ENCODE assay signal across 13 cellular contexts in the genomic region with DNA sequence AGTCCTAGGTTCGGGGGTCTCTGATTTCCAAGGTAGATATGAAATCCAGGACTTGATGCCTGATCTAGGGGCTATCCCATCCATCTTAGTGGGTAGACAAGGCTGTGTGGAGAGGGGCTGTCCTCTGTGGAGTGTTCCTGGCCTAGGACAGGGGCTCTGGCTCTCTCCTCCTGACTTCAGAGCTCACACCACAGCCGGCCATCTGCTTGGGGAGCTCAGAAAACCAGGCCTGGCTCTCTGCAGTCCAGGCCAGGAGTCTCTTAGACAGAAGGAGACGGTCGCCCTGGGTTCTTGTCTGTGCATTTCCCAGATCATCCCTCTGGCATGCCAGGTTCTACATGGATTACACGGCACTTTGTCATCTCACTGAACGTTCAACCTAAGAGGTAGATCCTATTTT. TPM values are rescaled to one million over a fixed set of nuclear protein-coding genes. Genes with fewer than 3 reads are reported as not detected.
A peak's percentile ranks its signal among the peaks of the same experiment; 100 is the strongest.
DNase-seq lines count a peak whose midpoint lies in the region; ATAC-seq and TF ChIP-seq lines count a peak whose summit lies in the region.
"Had no signal": no experiment of that assay in that cellular context is flagged by ENCODE, and none has a peak within 500 bp of the region (broad histone marks: within the 10 kb centered on the region; RNA-seq: fewer than 3 reads in every experiment).

No MANE protein-coding gene starts in this region.

- no peak overlapping the region for H3K27ac ChIP-seq in right atrium auricular region
- H3K27ac ChIP-seq in uterus: peak overlapping the region; percentile 51 to 52
- H3K27ac ChIP-seq: body of pancreas, esophagus muscularis mucosa had no signal

- H3K27me3 ChIP-seq in right atrium auricular region: no peaks in the 10 kb centered on the region
- H3K27me3 ChIP-seq in uterus: no peaks in the 10 kb centered on the region
- H3K27me3 ChIP-seq: body of pancreas, esophagus muscularis mucosa had no signal

- H3K9me3 ChIP-seq in right atrium auricular region (no peaks in the 10 kb centered on the region), uterus (no peaks in the 10 kb centered on the region)
- H3K9me3 ChIP-seq: body of pancreas, esophagus muscularis mucosa had no signal

- H3K4me3 Mint-ChIP-seq in activated CD8-positive, alpha-beta memory T cell treated with anti-CD3 and anti-CD28 coated beads, Interleukin-2, amount 10 ng/mL, durations not matched to agents 7 days and 5 days: no peak overlapping the region
- H3K4me3 Mint-ChIP-seq: activated naive CD8-positive, alpha-beta T cell; activated T-helper 1 cell treated with anti-CD3 and anti-CD28 coated beads, Interleukin-12 subunit alpha, Interleukin-12 subunit beta, Interleukin-2, Interleukin-4 antibody, amounts not matched to agents 30 ng/mL and 10 ng/mL and 1 ng/mL, durations not matched to agents 14 hours and 24 hours and 36 hours; CD14-positive monocyte had no signal

- no peaks in the 10 kb centered on the region for H3K4me1 Mint-ChIP-seq in activated CD8-positive, alpha-beta memory T cell treated with anti-CD3 and anti-CD28 coated beads, Interleukin-2, amount 10 ng/mL, durations not matched to agents 7 days and 5 days
- H3K4me1 Mint-ChIP-seq: CD14-positive monocyte had no signal

- no peak overlapping the region for H3K4me3 ChIP-seq in right atrium auricular region
- no peak overlapping the region for H3K4me3 ChIP-seq in uterus
- H3K4me3 ChIP-seq: body of pancreas, esophagus muscularis mucosa had no signal

- ATAC-seq in left cardiac atrium (no peak), HG03196 (IDR thresholded peaks at IDR 0.05; ENCODE audit: unreplicated experiment) (no peak)
- ATAC-seq in activated CD8-positive, alpha-beta memory T cell treated with anti-CD3 and anti-CD28 coated beads, Interleukin-2, amount 10 ng/mL, durations not matched to agents 7 days and 5 days: no peak

- no peaks in the 10 kb centered on the region for H3K36me3 Mint-ChIP-seq in activated CD8-positive, alpha-beta memory T cell treated with anti-CD3 and anti-CD28 coated beads, Interleukin-2, amount 10 ng/mL, durations not matched to agents 7 days and 5 days
- H3K36me3 Mint-ChIP-seq: activated naive CD8-positive, alpha-beta T cell; CD14-positive monocyte had no signal

- no peaks in the 10 kb centered on the region for H3K9me3 Mint-ChIP-seq in activated CD8-positive, alpha-beta memory T cell treated with anti-CD3 and anti-CD28 coated beads, Interleukin-2, amount 10 ng/mL, durations not matched to agents 7 days and 5 days (ENCODE audit: low read depth)
- H3K9me3 Mint-ChIP-seq: activated T-helper 1 cell treated with anti-CD3 and anti-CD28 coated beads, Interleukin-12 subunit alpha, Interleukin-12 subunit beta, Interleukin-2, Interleukin-4 antibody, amounts not matched to agents 30 ng/mL and 10 ng/mL and 1 ng/mL, durations not matched to agents 14 hours and 24 hours and 36 hours; CD14-positive monocyte had no signal

- H3K4me1 ChIP-seq in right atrium auricular region (no peaks in the 10 kb centered on the region), uterus (no peaks in the 10 kb centered on the region)
- H3K4me1 ChIP-seq: body of pancreas, esophagus muscularis mucosa had no signal

- DNase-seq in right atrium auricular region (ENCODE audit: low spot score) (peak; percentile 56), left cardiac atrium (no peak), islet precursor cell (peak; percentile 54), uterus (no peak), NCI-H2081 treated with DMSO at 0.1 percent for 48 hours (lab: John Stamatoyannopoulos, UW) (no peak), COR-L47 (lab: John Stamatoyannopoulos, UW) (no peak)
- peak; percentile 35 for DNase-seq in activated CD8-positive, alpha-beta memory T cell treated with anti-CD3 and anti-CD28 coated beads, Interleukin-2, amount 10 ng/mL, durations not matched to agents 7 days and 5 days

- intact Hi-C loops in left cardiac atrium (cut with DNase I): loop anchor here in 1 of 2 donors (10.0 kb wide), 1 partner anchor 204 kb away; no protein-coding TSS in a partner anchor
- intact Hi-C loops in uterus (cut with DNase I; ENCODE audit: low total_unique reads): loop anchor here (5.0 to 10.0 kb wide), 2 partner anchors 67 to 94 kb away; no protein-coding TSS in a partner anchor

- H3K36me3 ChIP-seq in right atrium auricular region (peaks cover 45% of the 10 kb centered on the region), uterus (no peaks in the 10 kb centered on the region)

- TF ChIP-seq CTCF in right atrium auricular region (IDR thresholded peaks at IDR 0.05) (no peak), uterus (IDR thresholded peaks at IDR 0.05) (no peak)

- H3K27me3 Mint-ChIP-seq in activated CD8-positive, alpha-beta memory T cell treated with anti-CD3 and anti-CD28 coated beads, Interleukin-2, amount 10 ng/mL, durations not matched to agents 7 days and 5 days: no peaks in the 10 kb centered on the region
- H3K27me3 Mint-ChIP-seq: activated naive CD8-positive, alpha-beta T cell had no signal

- CTCF ChIA-PET in activated CD8-positive, alpha-beta memory T cell treated with anti-CD3 and anti-CD28 coated beads, Interleukin-2, amount 10 ng/mL, durations not matched to agents 7 days and 5 days (lab: Charles Lee): interaction anchor here (0.8 to 14.7 kb wide), 31 partner anchors 8 to 608 kb away, joined by 3 to 210 read pairs (median 4); partner anchors contain the start of genes EIF3F and LMO1

- H3K27ac Mint-ChIP-seq in activated CD8-positive, alpha-beta memory T cell treated with anti-CD3 and anti-CD28 coated beads, Interleukin-2, amount 10 ng/mL, durations not matched to agents 7 days and 5 days: no peak overlapping the region
- H3K27ac Mint-ChIP-seq: activated naive CD8-positive, alpha-beta T cell; activated T-helper 1 cell treated with anti-CD3 and anti-CD28 coated beads, Interleukin-12 subunit alpha, Interleukin-12 subunit beta, Interleukin-2, Interleukin-4 antibody, amounts not matched to agents 30 ng/mL and 10 ng/mL and 1 ng/mL, durations not matched to agents 14 hours and 24 hours and 36 hours had no signal

- no peak for TF ChIP-seq POLR2A in uterus (IDR thresholded peaks at IDR 0.05)

RNA-seq across cellular contexts. Expression of gene TUB, which starts 17.9 kb away (rescaled TPM):
- total RNA-seq in right atrium auricular region (10 to 100 TPM; 11.3 to 22.9 TPM), left cardiac atrium (10 to 100 TPM; 11.6 to 13.1 TPM), uterus (10 to 100 TPM; 12.6 to 57.4 (median 37.8) TPM)
- under 1 TPM; 0.07 to 0.09 TPM for total RNA-seq in activated CD8-positive, alpha-beta memory T cell treated with anti-CD3 and anti-CD28 coated beads, Interleukin-2, amount 10 ng/mL, durations not matched to agents 7 days and 5 days

Comparison
In these comparisons a context has a peak if more than half of its experiments do, and no peak if none do; other contexts are left out.
1. DNase-seq: peak in right atrium auricular region (single experiment), activated CD8-positive, alpha-beta memory T cell treated with anti-CD3 and anti-CD28 coated beads, Interleukin-2, amount 10 ng/mL, durations not matched to agents 7 days and 5 days (single experiment) and islet precursor cell (single experiment); none in left cardiac atrium (single experiment), uterus (0 of 2), NCI-H2081 treated with DMSO at 0.1 percent for 48 hours (single experiment) and COR-L47 (single experiment).
2. H3K27ac ChIP-seq: peak in uterus (2 of 2); none in right atrium auricular region (0 of 2).
3. RNA of gene TUB, which starts 17.9 kb away (total RNA-seq): 12.6 to 57.4 TPM in uterus, 11.3 to 22.9 TPM in right atrium auricular region and 11.6 to 13.1 TPM in left cardiac atrium; 0.07 to 0.09 TPM in activated CD8-positive, alpha-beta memory T cell treated with anti-CD3 and anti-CD28 coated beads, Interleukin-2, amount 10 ng/mL, durations not matched to agents 7 days and 5 days; every median in the first group is over 10 times any median in the second.